Comparison of ENCODE assay signal across 1 cellular context in genomic region chr3:64224826-64225606, GRCh38.
TF ChIP-seq lines count a peak whose summit lies in the region.

Gene PRICKLE2, minus strand, starts transcription at chr3:64225466. Its CDS starts 26,539 bp downstream, at chr3:64198927.

TF ChIP-seq in neural cell, 6 proteins besides CTCF, POLR2A, EP300 and RAD21 (continued from another document):
- TF ChIP-seq REST (IDR thresholded peaks at IDR 0.05; ENCODE audit: borderline replicate concordance) (no peak), TAF1 (IDR thresholded peaks at IDR 0.05; ENCODE audit: low read depth) (peak; percentile 40)
